Comparison of ENCODE assay signal across 8 cellular contexts in the genomic region with DNA sequence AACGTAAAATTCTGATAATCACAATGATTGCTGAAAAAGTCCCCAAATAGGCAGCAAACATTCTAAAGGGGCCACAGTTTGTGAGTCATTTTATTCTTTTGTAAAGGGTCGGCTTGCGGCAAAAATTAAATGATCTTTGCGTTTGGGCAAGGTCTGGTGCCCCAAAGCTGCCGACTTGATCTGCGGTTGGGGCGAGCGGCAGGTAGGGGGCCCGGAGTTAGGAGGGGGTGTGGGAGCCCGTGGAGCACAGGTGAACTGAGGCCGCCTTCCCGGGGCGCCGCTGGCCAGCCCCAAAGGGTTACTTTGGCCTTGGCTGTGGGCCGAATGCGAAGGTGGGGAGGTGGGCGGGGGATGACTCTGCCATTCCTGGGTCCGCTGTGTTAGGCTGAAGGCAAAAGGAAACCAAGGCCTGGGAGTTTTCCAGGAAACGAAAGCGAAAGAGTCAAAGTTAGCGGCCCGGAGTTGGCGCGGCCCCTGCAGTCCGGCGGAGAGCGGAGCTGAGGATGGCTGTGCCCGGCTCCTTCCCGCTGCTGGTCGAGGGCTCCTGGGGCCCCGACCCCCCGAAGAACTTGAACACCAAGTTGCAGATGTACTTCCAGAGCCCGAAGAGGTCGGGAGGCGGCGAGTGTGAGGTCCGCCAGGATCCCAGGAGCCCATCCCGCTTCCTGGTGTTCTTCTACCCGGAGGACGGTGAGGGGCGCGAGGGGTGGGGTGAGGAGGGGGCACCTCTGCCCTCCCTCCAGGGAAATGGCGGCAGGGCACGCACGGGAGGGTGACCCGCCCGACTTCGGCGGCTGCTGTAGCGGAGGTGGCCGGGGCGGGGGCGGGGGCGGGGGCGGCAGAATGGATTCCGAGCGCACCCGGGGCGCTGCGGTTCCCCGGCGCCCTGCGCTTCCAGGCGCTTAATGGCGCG. TPM values are rescaled to one million over a fixed set of nuclear protein-coding genes. Genes with fewer than 3 reads are reported as not detected.
DNase-seq lines count a peak whose midpoint lies in the region; TF ChIP-seq lines count a peak whose summit lies in the region.

A gene with protein sequence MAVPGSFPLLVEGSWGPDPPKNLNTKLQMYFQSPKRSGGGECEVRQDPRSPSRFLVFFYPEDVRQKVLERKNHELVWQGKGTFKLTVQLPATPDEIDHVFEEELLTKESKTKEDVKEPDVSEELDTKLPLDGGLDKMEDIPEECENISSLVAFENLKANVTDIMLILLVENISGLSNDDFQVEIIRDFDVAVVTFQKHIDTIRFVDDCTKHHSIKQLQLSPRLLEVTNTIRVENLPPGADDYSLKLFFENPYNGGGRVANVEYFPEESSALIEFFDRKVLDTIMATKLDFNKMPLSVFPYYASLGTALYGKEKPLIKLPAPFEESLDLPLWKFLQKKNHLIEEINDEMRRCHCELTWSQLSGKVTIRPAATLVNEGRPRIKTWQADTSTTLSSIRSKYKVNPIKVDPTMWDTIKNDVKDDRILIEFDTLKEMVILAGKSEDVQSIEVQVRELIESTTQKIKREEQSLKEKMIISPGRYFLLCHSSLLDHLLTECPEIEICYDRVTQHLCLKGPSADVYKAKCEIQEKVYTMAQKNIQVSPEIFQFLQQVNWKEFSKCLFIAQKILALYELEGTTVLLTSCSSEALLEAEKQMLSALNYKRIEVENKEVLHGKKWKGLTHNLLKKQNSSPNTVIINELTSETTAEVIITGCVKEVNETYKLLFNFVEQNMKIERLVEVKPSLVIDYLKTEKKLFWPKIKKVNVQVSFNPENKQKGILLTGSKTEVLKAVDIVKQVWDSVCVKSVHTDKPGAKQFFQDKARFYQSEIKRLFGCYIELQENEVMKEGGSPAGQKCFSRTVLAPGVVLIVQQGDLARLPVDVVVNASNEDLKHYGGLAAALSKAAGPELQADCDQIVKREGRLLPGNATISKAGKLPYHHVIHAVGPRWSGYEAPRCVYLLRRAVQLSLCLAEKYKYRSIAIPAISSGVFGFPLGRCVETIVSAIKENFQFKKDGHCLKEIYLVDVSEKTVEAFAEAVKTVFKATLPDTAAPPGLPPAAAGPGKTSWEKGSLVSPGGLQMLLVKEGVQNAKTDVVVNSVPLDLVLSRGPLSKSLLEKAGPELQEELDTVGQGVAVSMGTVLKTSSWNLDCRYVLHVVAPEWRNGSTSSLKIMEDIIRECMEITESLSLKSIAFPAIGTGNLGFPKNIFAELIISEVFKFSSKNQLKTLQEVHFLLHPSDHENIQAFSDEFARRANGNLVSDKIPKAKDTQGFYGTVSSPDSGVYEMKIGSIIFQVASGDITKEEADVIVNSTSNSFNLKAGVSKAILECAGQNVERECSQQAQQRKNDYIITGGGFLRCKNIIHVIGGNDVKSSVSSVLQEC (N-terminal part only) (plus strand): TSS at position 459 of the 913 bp plus-strand sequence. CDS start 45 bp downstream, at position 504.

- peaks cover 31% of the 10 kb centered on the region for H3K36me3 Mint-ChIP-seq in activated naive CD8-positive, alpha-beta T cell treated with anti-CD3 and anti-CD28 coated beads for 36 hours

- H3F3A ChIP-seq in SU-DHL-6 (ENCODE audit: insufficient read depth), result no peaks in the 10 kb centered on the region

- H3K4me2 ChIP-seq in SU-DHL-6 (ENCODE audit: low read depth, low read length, poor library complexity, severe bottlenecking), result peak within 1 kb of the TSS; percentile 56
- H3K4me2 ChIP-seq in osteoblast (ENCODE audit: insufficient read depth, low read length), result peak within 1 kb of the TSS; percentile 91

- H3K27ac Mint-ChIP-seq in activated naive CD8-positive, alpha-beta T cell treated with anti-CD3 and anti-CD28 coated beads for 36 hours, result peak within 1 kb of the TSS; percentile 98

- no peaks in the 10 kb centered on the region for H3K9me3 ChIP-seq in SU-DHL-6 (ENCODE audit: insufficient read depth, low read length)
- no peaks in the 10 kb centered on the region for H3K9me3 ChIP-seq in osteoblast (ENCODE audit: low read depth, low read length)
- peaks cover 1% of the 10 kb centered on the region for H3K9me3 ChIP-seq in thymus (ENCODE audit: control insufficient read depth)

- no peaks in the 10 kb centered on the region for H3K27me3 Mint-ChIP-seq in activated naive CD8-positive, alpha-beta T cell treated with anti-CD3 and anti-CD28 coated beads for 36 hours

- H3K27me3 ChIP-seq in SU-DHL-6 (ENCODE audit: low read length), result no peaks in the 10 kb centered on the region
- H3K27me3 ChIP-seq in osteoblast (ENCODE audit: insufficient read depth, low read length), result no peaks in the 10 kb centered on the region
- no peaks in the 10 kb centered on the region for H3K27me3 ChIP-seq in thymus (ENCODE audit: control insufficient read depth, insufficient read depth)

- no peak for TF ChIP-seq CTCF in AG09309 (IDR thresholded peaks at IDR 0.05; ENCODE audit: control insufficient read depth, insufficient read depth, low read depth, low read length, missing control alignments)
- no peak for TF ChIP-seq CTCF in SU-DHL-6 (IDR thresholded peaks at IDR 0.05; ENCODE audit: insufficient read depth, low read length, poor library complexity, severe bottlenecking)
- TF ChIP-seq CTCF in osteoblast (IDR thresholded peaks at IDR 0.05; ENCODE audit: extremely low read depth, low read depth, low read length), result no peak

- H3K4me3 ChIP-seq in AG09309 (ENCODE audit: control insufficient read depth, low read depth, low read length) (peak within 1 kb of the TSS; percentile 86), SU-DHL-6 (ENCODE audit: insufficient read depth, low read length, poor library complexity, severe bottlenecking) (peak within 1 kb of the TSS; percentile 47), osteoblast (ENCODE audit: insufficient read depth, low read length) (peak within 1 kb of the TSS; percentile 84), thymus (ENCODE audit: low read length) (peak within 1 kb of the TSS; percentile 99)

- in situ Hi-C loops in GM18951 (cut with MboI; ENCODE audit: low sequenced_read_pairs, unreplicated experiment), result loop anchor here (25.0 kb wide), 1 partner anchor 243 kb away; no protein-coding TSS in a partner anchor

- H3K4me1 ChIP-seq in osteoblast (ENCODE audit: insufficient read depth, low read length) (peaks cover 28% of the 10 kb centered on the region), thymus (ENCODE audit: control insufficient read depth, insufficient read depth, low read length) (peaks cover 10% of the 10 kb centered on the region)

- no peaks in the 10 kb centered on the region for H3K79me2 ChIP-seq in SU-DHL-6 (ENCODE audit: insufficient read depth, low read length)
- peaks cover 14% of the 10 kb centered on the region for H3K79me2 ChIP-seq in osteoblast (ENCODE audit: insufficient read depth, low read length)

- no peaks in the 10 kb centered on the region for H3K9me3 Mint-ChIP-seq in activated naive CD8-positive, alpha-beta T cell treated with anti-CD3 and anti-CD28 coated beads for 36 hours

- H3K27ac ChIP-seq in SU-DHL-6 (ENCODE audit: low read depth, low read length), result no peak within 1 kb of the TSS
- H3K27ac ChIP-seq in osteoblast (ENCODE audit: low read depth, low read length), result peak within 1 kb of the TSS; percentile 68
- H3K27ac ChIP-seq in thymus (ENCODE audit: low read depth), result peak within 1 kb of the TSS; percentile 98

- no peaks in the 10 kb centered on the region for H3K9me2 ChIP-seq in SU-DHL-6 (replicated peaks; ENCODE audit: insufficient read depth, low read length)

- peak within 1 kb of the TSS; percentile 94 for H3K4me3 Mint-ChIP-seq in activated naive CD8-positive, alpha-beta T cell treated with anti-CD3 and anti-CD28 coated beads for 36 hours

- H3K4me1 Mint-ChIP-seq in activated naive CD8-positive, alpha-beta T cell treated with anti-CD3 and anti-CD28 coated beads for 36 hours, result peaks cover 55% of the 10 kb centered on the region

- under 1% methylated on average over 66 of the region's 66 CpGs for WGBS in thymus

- H3K9ac ChIP-seq in SU-DHL-6 (ENCODE audit: low read length), result peak within 1 kb of the TSS; percentile 35; the same call in 1 of the 2 replicates

- no peaks in the 10 kb centered on the region for H3K36me3 ChIP-seq in SU-DHL-6 (ENCODE audit: low read length)
- no peaks in the 10 kb centered on the region for H3K36me3 ChIP-seq in osteoblast (ENCODE audit: insufficient read depth, low read length)
- H3K36me3 ChIP-seq in thymus (ENCODE audit: control insufficient read depth, insufficient read depth), result no peaks in the 10 kb centered on the region

- TF ChIP-seq POLR2A in GM18951 (IDR thresholded peaks at IDR 0.05; ENCODE audit: extremely low read depth, insufficient read depth, insufficient read length), result peak; percentile 86

- H4K20me1 ChIP-seq in SU-DHL-6 (ENCODE audit: low read depth, low read length) (no peaks in the 10 kb centered on the region), osteoblast (ENCODE audit: insufficient read depth, low read length) (no peaks in the 10 kb centered on the region)

- DNase-seq in AG09309 (ENCODE audit: low read depth) (peak; percentile 21), HT-29 (ENCODE audit: low spot score) (peak; percentile 81), glomerular visceral epithelial cell (ENCODE audit: extremely low spot score) (peak; percentile 71), osteoblast (ENCODE audit: insufficient read length, low spot score, missing footprints) (peak; percentile 87)
- peak; percentile 74 for DNase-seq in activated naive CD8-positive, alpha-beta T cell treated with anti-CD3 and anti-CD28 coated beads for 36 hours

- peak within 1 kb of the TSS; percentile 67 for H2AFZ ChIP-seq in SU-DHL-6 (ENCODE audit: low read depth, low read length, severe bottlenecking)
- H2AFZ ChIP-seq in osteoblast (ENCODE audit: low read length), result peak within 1 kb of the TSS; percentile 95

RNA-seq across cellular contexts. Expression of the gene that starts here (rescaled TPM):
- 42.4 and 50.7 TPM in 2 replicates for total RNA-seq in HT-29 (2014; rRNA removed; shearing (Covaris generic))
- 10 to 100 TPM; 55.2 to 56.5 TPM for total RNA-seq in activated naive CD8-positive, alpha-beta T cell treated with anti-CD3 and anti-CD28 coated beads for 36 hours
- total RNA-seq in osteoblast, result 67.2 and 84.3 TPM in 2 replicates
- 18.9 TPM for polyA plus RNA-seq in thymus

Comparison
In these comparisons a context has a peak if more than half of its experiments do, and no peak if none do; other contexts are left out.
1. DNase-seq: peak in every context shown above with its lines; median percentile 87 in osteoblast; 81 in HT-29; 74 in activated naive CD8-positive, alpha-beta T cell treated with anti-CD3 and anti-CD28 coated beads for 36 hours; 71 in glomerular visceral epithelial cell; 21 in AG09309.
2. H3K4me3 ChIP-seq: peak in every context shown above with its lines; median percentile 99 in thymus; 86 in AG09309; 84 in osteoblast; 47 in SU-DHL-6.